ENCODE assay signal across 22 cellular contexts in the genomic region with DNA sequence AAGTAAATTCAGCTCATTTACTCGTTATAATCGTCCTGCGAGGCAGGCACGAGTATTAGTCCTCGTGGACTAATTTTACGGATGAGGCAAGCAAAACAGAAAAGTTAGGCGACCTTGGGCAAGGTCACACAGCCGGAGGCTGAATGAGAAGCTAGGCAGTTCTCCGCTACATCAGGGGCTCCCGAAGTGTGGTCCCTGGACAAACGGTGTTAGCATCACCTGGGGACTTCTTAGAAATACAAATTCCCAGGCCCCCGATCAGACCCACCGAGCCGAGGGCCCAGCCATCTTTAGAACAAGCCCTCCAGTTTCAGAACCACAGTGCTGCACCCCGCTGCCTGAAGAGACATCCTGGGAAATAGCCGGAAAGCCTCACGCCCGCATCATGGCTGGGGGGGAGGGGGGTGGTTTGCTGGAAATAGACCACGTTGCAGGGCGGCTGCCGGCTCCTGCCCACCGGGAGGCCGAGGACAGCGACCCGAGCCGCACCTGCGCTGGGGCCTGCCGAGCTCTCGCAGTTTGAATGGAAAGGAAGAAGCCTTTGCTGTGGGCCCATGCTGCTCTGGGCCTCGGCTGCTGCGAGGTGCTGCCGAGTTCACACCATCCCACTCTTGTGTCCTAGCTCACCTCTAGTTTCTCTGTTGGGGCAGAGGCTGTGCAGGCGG.
DNase-seq lines count a peak whose midpoint lies in the region; ATAC-seq, FAIRE-seq and TF ChIP-seq lines count a peak whose summit lies in the region.
"Had no signal": no experiment of that assay in that cellular context is flagged by ENCODE, and none has a peak within 500 bp of the region (broad histone marks: within the 10 kb centered on the region; RNA-seq: fewer than 3 reads in every experiment).

No MANE protein-coding gene starts in this region.

- H4K8ac ChIP-seq in H9 (replicated peaks; ENCODE audit: insufficient read length, low read depth, low read length), result no peak overlapping the region

- H2AFZ ChIP-seq in H9 (ENCODE audit: low read length), result no peak overlapping the region

- H3K27ac Mint-ChIP-seq in H9 (peak overlapping the region in 1 of 3 experiments; percentile 65; a peak in 1 of 7 replicates), endodermal cell (no peak overlapping the region)
- H3K27ac Mint-ChIP-seq: CD4-positive, alpha-beta memory T cell had no signal

- no peak overlapping the region for H3K27ac ChIP-seq in H9 (ENCODE audit: insufficient read length, low read depth, low read length)
- no peak overlapping the region for H3K27ac ChIP-seq in endodermal cell (ENCODE audit: low read depth, low read length)
- peak overlapping the region; percentile 83 to 91 for H3K27ac ChIP-seq in mucosa of rectum (ENCODE audit: low read depth in 2 of 2, low read length in 2 of 2)
- H3K27ac ChIP-seq: BLaER1 treated with 17β-estradiol and CSF1 and Interleukin-3, amounts not matched to agents 10 nM and 100 nM; SJSA1 had no signal

- H3K4me2 ChIP-seq in H9 (ENCODE audit: insufficient read depth, insufficient read length, low read length), result no peak overlapping the region
- H3K4me2 ChIP-seq: A549; BLaER1 treated with 17β-estradiol and CSF1 and Interleukin-3, amounts not matched to agents 10 nM and 100 nM had no signal

- H3K4ac ChIP-seq in H9 (ENCODE audit: low read depth, low read length), result no peak overlapping the region

- H2BK5ac ChIP-seq in H9 (ENCODE audit: insufficient read length, low read length), result no peak overlapping the region

- H3T11ph ChIP-seq in H9 (ENCODE audit: low read length), result no peak overlapping the region

- no peaks in the 10 kb centered on the region for H3K9me3 ChIP-seq in H9 (ENCODE audit: control insufficient read depth, low read depth, low read length)
- H3K9me3 ChIP-seq in endodermal cell (ENCODE audit: control insufficient read depth, low read length), result no peaks in the 10 kb centered on the region
- no peaks in the 10 kb centered on the region for H3K9me3 ChIP-seq in mucosa of rectum (ENCODE audit: control insufficient read depth in 2 of 2, low read length in 2 of 2)
- H3K9me3 ChIP-seq: A549; BLaER1 treated with 17β-estradiol and CSF1 and Interleukin-3, amounts not matched to agents 10 nM and 100 nM; SJSA1 had no signal

- H2AK5ac ChIP-seq in H9 (ENCODE audit: insufficient read length, low read length), result no peak overlapping the region

- DNase-seq in H9 (peak; percentile 48), endodermal cell (peak; percentile 60), cerebellar nuclear complex (lab: John Stamatoyannopoulos, UW) (no peak), medulla oblongata (ENCODE audit: extremely low spot score) (no peak), RCC 7860 (ENCODE audit: low spot score) (no peak)
- DNase-seq: AML-193; CD4-positive, alpha-beta memory T cell; COR-L47; Karpas-422; NCI-H1092 treated with DMSO at 0.1 percent for 48 hours; NCI-H1436; NCI-H187; NCI-H2081 treated with DMSO at 0.1 percent for 48 hours; NCI-H524; NCI-H748 treated with DMSO at 0.1 percent for 48 hours had no signal

- no peak overlapping the region for H3K4me3 ChIP-seq in endodermal cell (ENCODE audit: low read length)
- no peak overlapping the region for H3K4me3 ChIP-seq in mucosa of rectum (ENCODE audit: low read length in 2 of 2)
- H3K4me3 ChIP-seq: A549; BLaER1 treated with 17β-estradiol and CSF1 and Interleukin-3, amounts not matched to agents 10 nM and 100 nM; SJSA1 had no signal

- no peak for FAIRE-seq in RCC 7860 (lab: Jason Lieb, UNC)
- FAIRE-seq: A549, G401.6 had no signal

- no peaks in the 10 kb centered on the region for H3K9me3 Mint-ChIP-seq in H9
- no peaks in the 10 kb centered on the region for H3K9me3 Mint-ChIP-seq in endodermal cell
- H3K9me3 Mint-ChIP-seq: CD4-positive, alpha-beta memory T cell had no signal

- no peak overlapping the region for H3K18ac ChIP-seq in H9 (ENCODE audit: insufficient read length, low read depth, low read length)

- H3K4me1 Mint-ChIP-seq in H9 (peaks cover 22 to 26% of the 10 kb centered on the region in 2 experiments), endodermal cell (peaks cover 29% of the 10 kb centered on the region)
- H3K4me1 Mint-ChIP-seq: CD4-positive, alpha-beta memory T cell had no signal

- no peak overlapping the region for H2BK12ac ChIP-seq in H9 (ENCODE audit: insufficient read length, low read depth, low read length)

- no peaks in the 10 kb centered on the region for H3K36me3 Mint-ChIP-seq in H9 (ENCODE audit: insufficient read depth in 1 of 3, low read depth in 3 of 3)
- no peaks in the 10 kb centered on the region for H3K36me3 Mint-ChIP-seq in endodermal cell (ENCODE audit: low read depth)
- H3K36me3 Mint-ChIP-seq: CD4-positive, alpha-beta memory T cell had no signal

- no peaks in the 10 kb centered on the region for H3K79me1 ChIP-seq in H9 (ENCODE audit: insufficient read depth, low read depth, low read length, poor library complexity, severe bottlenecking)

- no peak overlapping the region for H2BK15ac ChIP-seq in H9 (ENCODE audit: low read depth, low read length)

- H3K27me3 Mint-ChIP-seq in H9 (ENCODE audit: low read depth) (peaks cover 6% of the 10 kb centered on the region), endodermal cell (ENCODE audit: insufficient read depth) (no peaks in the 10 kb centered on the region)

- TF ChIP-seq CTCF in H9 (conservative IDR thresholded peaks at IDR 0.05), result no peak
- no peak for TF ChIP-seq CTCF in endodermal cell (conservative IDR thresholded peaks at IDR 0.05)

- no peaks in the 10 kb centered on the region for H4K20me1 ChIP-seq in H9 (ENCODE audit: control insufficient read depth, insufficient read depth, insufficient read length)
- H4K20me1 ChIP-seq: BLaER1 treated with 17β-estradiol and CSF1 and Interleukin-3, amounts not matched to agents 10 nM and 100 nM had no signal

- H3K4me3 Mint-ChIP-seq in H9 (no peak overlapping the region), endodermal cell (no peak overlapping the region)
- H3K4me3 Mint-ChIP-seq: CD4-positive, alpha-beta memory T cell had no signal

- H2BK120ac ChIP-seq in H9 (ENCODE audit: low read depth, low read length, poor library complexity, severe bottlenecking), result no peak overlapping the region

- H3K79me2 ChIP-seq in H9 (ENCODE audit: insufficient read depth, low read length), result no peaks in the 10 kb centered on the region

- H3K23me2 ChIP-seq in H9 (ENCODE audit: insufficient read length, low read depth, low read length, poor library complexity, severe bottlenecking), result no peaks in the 10 kb centered on the region

- no CpG with 5 or more reads among the region's 33 CpGs for WGBS in H9 (ENCODE audit: extremely low coverage, insufficient read length, low lambda C conversion rate)
- 90 to 92% methylated on average over 21 to 33 of the region's 33 CpGs for WGBS in endodermal cell (ENCODE audit: insufficient coverage in 1 of 2, insufficient read length in 1 of 2), 2 experiments

- no peaks in the 10 kb centered on the region for H3K4me1 ChIP-seq in H9 (ENCODE audit: insufficient read depth, low read length)
- peaks cover 21% of the 10 kb centered on the region for H3K4me1 ChIP-seq in endodermal cell (ENCODE audit: control insufficient read depth, insufficient read depth, low read length)
- H3K4me1 ChIP-seq in mucosa of rectum (ENCODE audit: control insufficient read depth in 2 of 2, insufficient read depth in 2 of 2, low read length in 2 of 2), result peaks cover 14 to 43% of the 10 kb centered on the region in 2 donors
- H3K4me1 ChIP-seq: BLaER1 treated with 17β-estradiol and CSF1 and Interleukin-3, amounts not matched to agents 10 nM and 100 nM; SJSA1 had no signal

- no peak overlapping the region for H4K5ac ChIP-seq in H9 (ENCODE audit: insufficient read length, low read depth, low read length)

- H3K36me3 ChIP-seq in endodermal cell (ENCODE audit: control insufficient read depth, insufficient read depth, low read length), result no peaks in the 10 kb centered on the region
- H3K36me3 ChIP-seq in mucosa of rectum (ENCODE audit: control insufficient read depth in 2 of 2, insufficient read depth in 2 of 2, low read length in 2 of 2), result peaks cover 13 to 15% of the 10 kb centered on the region in 2 donors
- H3K36me3 ChIP-seq: BLaER1 treated with 17β-estradiol and CSF1 and Interleukin-3, amounts not matched to agents 10 nM and 100 nM; SJSA1 had no signal

- H2BK20ac ChIP-seq in H9 (ENCODE audit: low read depth, low read length, poor library complexity, severe bottlenecking), result no peak overlapping the region

- H3K9ac ChIP-seq in H9 (ENCODE audit: extremely low read depth, insufficient read length, low read length) (no peak overlapping the region), endodermal cell (ENCODE audit: extremely low read depth, low read length, poor library complexity, severe bottlenecking) (no peak overlapping the region), mucosa of rectum (ENCODE audit: low read depth in 1 of 2, low read length in 2 of 2) (peak overlapping the region in 1 of 2 donors; percentile 69)
- H3K9ac ChIP-seq: BLaER1 treated with 17β-estradiol and CSF1 and Interleukin-3, amounts not matched to agents 10 nM and 100 nM had no signal

- no peak overlapping the region for H3K56ac ChIP-seq in H9 (ENCODE audit: insufficient read length, low read depth, low read length)

- no peak overlapping the region for H3K23ac ChIP-seq in H9 (ENCODE audit: insufficient read length, low read depth, low read length)

- H3K14ac ChIP-seq in H9 (ENCODE audit: insufficient read depth, low read length), result no peak overlapping the region

- H3K27me3 ChIP-seq in H9 (ENCODE audit: insufficient read depth, low read length) (no peaks in the 10 kb centered on the region), endodermal cell (ENCODE audit: control insufficient read depth, insufficient read depth, low read length, poor library complexity, severe bottlenecking) (no peaks in the 10 kb centered on the region), mucosa of rectum (ENCODE audit: control insufficient read depth in 2 of 2, insufficient read depth in 2 of 2, low read length in 2 of 2) (no peaks in the 10 kb centered on the region)
- H3K27me3 ChIP-seq: BLaER1 treated with 17β-estradiol and CSF1 and Interleukin-3, amounts not matched to agents 10 nM and 100 nM; SJSA1 had no signal

- H4K91ac ChIP-seq in H9 (ENCODE audit: insufficient read length, low read depth, low read length), result no peak overlapping the region

- no peak for ATAC-seq in GM18907 (IDR thresholded peaks at IDR 0.05; ENCODE audit: unreplicated experiment)
- ATAC-seq: A549, Right ventricle myocardium inferior had no signal

Comparison
In these comparisons a context has a peak if more than half of its experiments do, and no peak if none do; other contexts are left out.
1. DNase-seq: peak in H9 (single experiment) and endodermal cell (single experiment); none in cerebellar nuclear complex (0 of 2), medulla oblongata (single experiment) and RCC 7860 (single experiment).
2. H3K27ac ChIP-seq: peak in mucosa of rectum (2 of 2); none in H9 (single experiment) and endodermal cell (single experiment).